9 cellular contexts compared by ENCODE assay signal in the genomic region with DNA sequence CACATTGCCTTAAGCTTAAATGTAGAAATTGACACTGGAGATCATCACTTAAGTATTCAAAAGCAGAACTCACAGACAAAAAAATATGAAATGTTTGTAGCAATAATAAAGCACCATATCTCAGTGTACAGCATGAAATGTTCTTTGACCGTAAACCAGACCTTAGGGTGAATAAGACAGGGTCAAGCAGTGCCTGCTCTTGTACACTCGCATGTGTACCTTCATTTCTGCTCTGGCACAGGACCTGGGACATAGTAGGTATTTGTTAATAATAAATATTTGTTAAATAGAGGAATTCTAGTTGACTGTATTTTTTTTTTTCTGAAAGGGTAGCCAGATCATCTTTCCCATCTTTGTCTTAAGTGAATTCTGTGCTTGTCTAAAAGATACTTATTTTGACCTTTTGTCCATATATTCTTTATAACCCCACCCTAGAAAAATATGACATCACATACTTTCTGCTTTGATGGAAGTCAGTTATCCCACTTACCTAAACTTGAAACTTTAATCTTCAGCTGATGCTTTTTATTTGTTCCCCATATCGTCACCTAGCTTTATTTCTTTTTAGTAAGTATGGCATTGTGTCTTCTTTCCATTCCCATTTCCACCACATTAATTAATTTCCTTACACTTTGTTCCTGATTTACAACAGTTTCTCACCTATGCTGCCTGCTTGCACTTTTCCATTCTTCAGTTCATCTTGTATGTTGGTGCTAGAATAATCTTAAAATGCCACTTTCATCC. TPM values are rescaled to one million over a fixed set of nuclear protein-coding genes. Genes with fewer than 3 reads are reported as not detected.
DNase-seq lines count a peak whose midpoint lies in the region; ATAC-seq and TF ChIP-seq lines count a peak whose summit lies in the region.
"Had no signal": no experiment of that assay in that cellular context is flagged by ENCODE, and none has a peak within 500 bp of the region (broad histone marks: within the 10 kb centered on the region; RNA-seq: fewer than 3 reads in every experiment).

No MANE protein-coding gene starts in this region.

- no peaks in the 10 kb centered on the region; the same call in 1 of the 2 replicates for H4K20me1 ChIP-seq in OCI-LY7 (ENCODE audit: insufficient read depth, low read length)

- H2AFZ ChIP-seq in OCI-LY7 (ENCODE audit: low read length) = peak overlapping the region; percentile 94; the same call in 1 of the 2 replicates

- H3K4me1 Mint-ChIP-seq in type B pancreatic cell (ENCODE audit: unreplicated experiment) = peaks cover 14% of the 10 kb centered on the region

- H3K4me3 ChIP-seq in left ventricle myocardium inferior = peak overlapping the region; percentile 76
- peak overlapping the region in 4 of 12 donors; percentile 56 to 79 (median 72) for H3K4me3 ChIP-seq in heart left ventricle
- peak overlapping the region; percentile 82 for H3K4me3 ChIP-seq in OCI-LY7 (ENCODE audit: low read depth, low read length, poor library complexity, severe bottlenecking)
- H3K4me3 ChIP-seq in fibroblast of pulmonary artery (replicated peaks; ENCODE audit: low read depth, low read length) = peak overlapping the region; percentile 85
- peak overlapping the region in 1 of 4 donors; percentile 78 for H3K4me3 ChIP-seq in upper lobe of left lung

- no peaks in the 10 kb centered on the region for H3K9me2 ChIP-seq in OCI-LY7 (ENCODE audit: insufficient read depth, low read length)

- ATAC-seq in heart left ventricle (no peak), upper lobe of left lung (ENCODE audit: low FRiP score in 2 of 2) (no peak)

- peak overlapping the region; percentile 88 for H3K4me2 ChIP-seq in OCI-LY7 (ENCODE audit: low read length)

- TF ChIP-seq EP300 in upper lobe of left lung (IDR thresholded peaks at IDR 0.05) = no peak

- peaks cover 61% of the 10 kb centered on the region for H3K79me2 ChIP-seq in OCI-LY7 (ENCODE audit: insufficient read depth, low read depth, low read length)

- intact Hi-C loops in left ventricle myocardium inferior (cut with micrococcal nuclease) (no loop called here), heart left ventricle (cut with DNase I) (loop anchor here in 7 of 10 donors (5.0 to 10.0 kb wide), 6 partner anchors 98 to 792 kb away; a partner anchor contains a TSS), OCI-LY7 (cut with micrococcal nuclease; ENCODE audit: unreplicated experiment) (loop anchor here (5.0 kb wide), 1 partner anchor 795 kb away; a partner anchor contains a TSS)

- H3K27ac Mint-ChIP-seq in type B pancreatic cell = peak overlapping the region; percentile 15

- H3K9me3 ChIP-seq in left ventricle myocardium inferior (replicated peaks) = no peaks in the 10 kb centered on the region
- H3K9me3 ChIP-seq in heart left ventricle = no peaks in the 10 kb centered on the region
- H3K9me3 ChIP-seq in OCI-LY7 (ENCODE audit: low read length) = no peaks in the 10 kb centered on the region
- no peaks in the 10 kb centered on the region for H3K9me3 ChIP-seq in upper lobe of left lung

- no peaks in the 10 kb centered on the region for H3K9me3 Mint-ChIP-seq in type B pancreatic cell

- H3K27me3 ChIP-seq in left ventricle myocardium inferior (ENCODE audit: low read depth) (no peaks in the 10 kb centered on the region), heart left ventricle (no peaks in the 10 kb centered on the region), upper lobe of left lung (no peaks in the 10 kb centered on the region)

- TF ChIP-seq POLR2A in heart left ventricle (IDR thresholded peaks at IDR 0.05) (no peak), upper lobe of left lung (IDR thresholded peaks at IDR 0.05) (no peak)

- H3K4me3 Mint-ChIP-seq in type B pancreatic cell = no peak overlapping the region

- POLR2A ChIA-PET in OCI-LY7 (lab: Charles Lee) = interaction anchor here (0.6 to 4.6 kb wide), 6 partner anchors 11 to 1578 kb away, joined by 3 to 33 read pairs (median 4); no protein-coding TSS in a partner anchor

- DNase-seq in left ventricle myocardium inferior (no peak), heart left ventricle (no peak), OCI-LY7 (ENCODE audit: low spot score) (peak; percentile 10), fibroblast of pulmonary artery (ENCODE audit: low read depth) (no peak), type B pancreatic cell (ENCODE audit: extremely low spot score, unreplicated experiment) (no peak), upper lobe of left lung (no peak), substantia nigra (lab: John Stamatoyannopoulos, UW) (no peak), NCI-H2196 treated with DMSO at 0.1 percent for 48 hours (lab: John Stamatoyannopoulos, UW; ENCODE audit: unreplicated experiment) (no peak)
- DNase-seq: activated CD4-positive, alpha-beta T cell treated with anti-CD3 and anti-CD28 coated beads, Interleukin-2, amount 50 U/mL, for 4 hours had no signal

- H3K36me3 Mint-ChIP-seq in type B pancreatic cell = no peaks in the 10 kb centered on the region

- H3K36me3 ChIP-seq in left ventricle myocardium inferior (no peaks in the 10 kb centered on the region), heart left ventricle (no peaks in the 10 kb centered on the region), OCI-LY7 (ENCODE audit: insufficient read depth, low read length) (peaks cover 42% of the 10 kb centered on the region), upper lobe of left lung (no peaks in the 10 kb centered on the region)

- no peak overlapping the region for H3K27ac ChIP-seq in left ventricle myocardium inferior (replicated peaks)
- H3K27ac ChIP-seq in heart left ventricle = peak overlapping the region in 1 of 12 donors; percentile 92
- peak overlapping the region; percentile 72 for H3K27ac ChIP-seq in OCI-LY7 (ENCODE audit: low read depth, low read length, poor library complexity, severe bottlenecking)
- H3K27ac ChIP-seq in upper lobe of left lung = peak overlapping the region in 2 of 4 donors; percentile 86 to 93
- H3K27ac ChIP-seq in substantia nigra (ENCODE audit: low read depth, low read length, poor library complexity, severe bottlenecking) = no peak overlapping the region

- WGBS in heart left ventricle, 4 donors = 70 to 90% (median 81%) methylated on average over 3 of the region's 3 CpGs
- WGBS in upper lobe of left lung, 2 donors = 80 to 86% methylated on average over 3 of the region's 3 CpGs

- no peak for TF ChIP-seq CTCF in left ventricle myocardium inferior (IDR thresholded peaks at IDR 0.05; ENCODE audit: borderline replicate concordance)
- no peak for TF ChIP-seq CTCF in heart left ventricle (IDR thresholded peaks at IDR 0.05)
- TF ChIP-seq CTCF in OCI-LY7 (conservative IDR thresholded peaks at IDR 0.05; ENCODE audit: low read length) = no peak
- TF ChIP-seq CTCF in fibroblast of pulmonary artery (IDR thresholded peaks at IDR 0.05; ENCODE audit: low read length, missing control alignments) = no peak
- no peak for TF ChIP-seq CTCF in type B pancreatic cell (conservative IDR thresholded peaks at IDR 0.05)
- no peak for TF ChIP-seq CTCF in upper lobe of left lung (IDR thresholded peaks at IDR 0.05)

- BruUV-seq in OCI-LY7 (replicated peaks; lab: Mats Ljungman, UMichigan) = no TSS peak

- H3K4me1 ChIP-seq in left ventricle myocardium inferior (peaks cover 21% of the 10 kb centered on the region), heart left ventricle (peaks cover 0 to 35% (median 13%) of the 10 kb centered on the region in 12 donors), OCI-LY7 (ENCODE audit: insufficient read depth, low read length, poor library complexity, severe bottlenecking) (peaks cover 41% of the 10 kb centered on the region), upper lobe of left lung (peaks cover 7 to 21% (median 14%) of the 10 kb centered on the region in 4 donors)

- no peaks in the 10 kb centered on the region for H3K27me3 Mint-ChIP-seq in type B pancreatic cell

- CTCF ChIA-PET in OCI-LY7 (lab: Charles Lee; ENCODE audit: unreplicated experiment) = no interaction called here

RNA-seq across cellular contexts. Expression of a gene that starts 1.7 kb away (rescaled TPM):
- total RNA-seq in left ventricle myocardium inferior (0.60 TPM), heart left ventricle (1 to 10 TPM in 4 of 9 donors, under 1 TPM in 5; 0.36 to 6.3 (median 0.97) TPM), OCI-LY7 (2022) (54.5 and 66.3 TPM in 2 replicates), type B pancreatic cell (ENCODE audit: low replicate concordance) (11.6 and 29.7 TPM in 2 replicates), upper lobe of left lung (1 to 10 TPM; 1.6 to 6.2 (median 2.6) TPM)
- 1 to 10 TPM in 1 of 2 donors, under 1 TPM in 1; 0.30 to 1.2 TPM for polyA plus RNA-seq in heart left ventricle
- 28.6 and 35.8 TPM in 2 replicates for total RNA-seq in OCI-LY7 (2014; rRNA removed; shearing (Covaris generic))
